In genomic region chr7:156777364-156778069, GRCh38 we compare ENCODE assay signal across 15 cellular contexts.
DNase-seq lines count a peak whose midpoint lies in the region; ATAC-seq lines count a peak whose summit lies in the region.
"Had no signal": no experiment of that assay in that cellular context is flagged by ENCODE, and none has a peak within 500 bp of the region (broad histone marks: within the 10 kb centered on the region; RNA-seq: fewer than 3 reads in every experiment).

No MANE protein-coding gene starts in this region.

- H3K27me3 ChIP-seq in GM23248 (replicated peaks; ENCODE audit: insufficient read depth): no peaks in the 10 kb centered on the region

- peak; percentile 95 for ATAC-seq in activated CD4-positive, CD25-positive, alpha-beta regulatory T cell treated with anti-CD3 and anti-CD28 coated beads, Interleukin-2, amount 50 U/mL, for 24 hours
- peak; percentile 93 for ATAC-seq in activated T-cell treated with anti-CD3 and anti-CD28 coated beads, Interleukin-2, amount 50 U/mL, for 72 hours (replicated peaks in 1 of 2)
- no peak for ATAC-seq in left cardiac atrium
- ATAC-seq: left ventricle myocardium superior had no signal

- H3K27ac ChIP-seq in GM23248: no peak overlapping the region
- H3K27ac ChIP-seq: epithelial cell of prostate had no signal

- no peak overlapping the region for H2AFZ ChIP-seq in GM23248

- 94 to 97% methylated on average over 5 of the region's 5 CpGs for WGBS in GM23248 (ENCODE audit: low coverage in 1 of 2, low lambda C conversion rate in 2 of 2, missing lambda C conversion rate in 2 of 2), 2 experiments

- H4K20me1 ChIP-seq in GM23248 (ENCODE audit: insufficient read depth): no peaks in the 10 kb centered on the region

- peak overlapping the region; percentile 97 for H3K27ac Mint-ChIP-seq in activated T-cell treated with anti-CD3 and anti-CD28 coated beads, Interleukin-2, amount 50 U/mL, for 72 hours
- H3K27ac Mint-ChIP-seq: nephron progenitor cell had no signal

- no peaks in the 10 kb centered on the region for H3K9me2 ChIP-seq in GM23248 (ENCODE audit: insufficient read depth)

- no peaks in the 10 kb centered on the region for H3F3A ChIP-seq in GM23248 (ENCODE audit: insufficient read depth)

- no peak for DNase-seq in activated CD4-positive, CD25-positive, alpha-beta regulatory T cell (lab: John Stamatoyannopoulos, UW)
- DNase-seq in GM23248: peak; percentile 1
- DNase-seq in activated T-cell treated with anti-CD3 and anti-CD28 coated beads, Interleukin-2, amount 50 U/mL, for 72 hours: peak; percentile 65 to 74
- peak; percentile 18 for DNase-seq in kidney tubule cell (ENCODE audit: low spot score)
- no peak for DNase-seq in kidney glomerular epithelial cell (lab: John Stamatoyannopoulos, UW)
- DNase-seq in NCI-H526 (lab: John Stamatoyannopoulos, UW): no peak
- DNase-seq in left cardiac atrium: no peak
- DNase-seq: Caco-2, cerebellar nuclear complex, left ventricle myocardium superior, NCI-H526 treated with DMSO at 0.1 percent for 48 hours, nephron progenitor cell had no signal

- in situ Hi-C loops in GM23248 (cut with MboI): no loop called here

- no peak overlapping the region for H3K4me2 ChIP-seq in GM23248 (ENCODE audit: unreplicated experiment)

- no peak overlapping the region for H3K9ac ChIP-seq in GM23248

- no peak overlapping the region for H3K4me3 ChIP-seq in GM23248
- H3K4me3 ChIP-seq: skin epidermis had no signal

- no peaks in the 10 kb centered on the region for H3K27me3 Mint-ChIP-seq in activated T-cell treated with anti-CD3 and anti-CD28 coated beads, Interleukin-2, amount 50 U/mL, for 72 hours (ENCODE audit: low read depth)

- peaks cover 64% of the 10 kb centered on the region for H3K4me1 Mint-ChIP-seq in activated T-cell treated with anti-CD3 and anti-CD28 coated beads, Interleukin-2, amount 50 U/mL, for 72 hours (ENCODE audit: low read depth)
- H3K4me1 Mint-ChIP-seq: nephron progenitor cell had no signal

- H3K9me3 ChIP-seq in GM23248 (ENCODE audit: low read depth): no peaks in the 10 kb centered on the region
- H3K9me3 ChIP-seq: Caco-2 had no signal

- H3K36me3 Mint-ChIP-seq in activated T-cell treated with anti-CD3 and anti-CD28 coated beads, Interleukin-2, amount 50 U/mL, for 72 hours (ENCODE audit: insufficient read depth in 2 of 2): peaks cover 17 to 40% of the 10 kb centered on the region in 2 donors

- H3K36me3 ChIP-seq in GM23248 (ENCODE audit: low read depth): no peaks in the 10 kb centered on the region

- intact Hi-C loops in left cardiac atrium (cut with DNase I): no loop called here

- no peaks in the 10 kb centered on the region for H3K79me2 ChIP-seq in GM23248 (ENCODE audit: insufficient read depth)

- H3K4me3 Mint-ChIP-seq in activated T-cell treated with anti-CD3 and anti-CD28 coated beads, Interleukin-2, amount 50 U/mL, for 72 hours: peak overlapping the region; percentile 78 to 82
- H3K4me3 Mint-ChIP-seq: nephron progenitor cell had no signal

- no peaks in the 10 kb centered on the region for H3K4me1 ChIP-seq in GM23248 (ENCODE audit: insufficient read depth)
- H3K4me1 ChIP-seq: Caco-2 had no signal

- peaks cover 8 to 18% of the 10 kb centered on the region in 2 donors for H3K9me3 Mint-ChIP-seq in activated T-cell treated with anti-CD3 and anti-CD28 coated beads, Interleukin-2, amount 50 U/mL, for 72 hours

Comparison
In these comparisons a context has a peak if more than half of its experiments do, and no peak if none do; other contexts are left out.
1. ATAC-seq: peak in activated CD4-positive, CD25-positive, alpha-beta regulatory T cell treated with anti-CD3 and anti-CD28 coated beads, Interleukin-2, amount 50 U/mL, for 24 hours (2 of 2) and activated T-cell treated with anti-CD3 and anti-CD28 coated beads, Interleukin-2, amount 50 U/mL, for 72 hours (2 of 2); none in left cardiac atrium (0 of 2).
2. DNase-seq: peak in GM23248 (single experiment), activated T-cell treated with anti-CD3 and anti-CD28 coated beads, Interleukin-2, amount 50 U/mL, for 72 hours (2 of 2) and kidney tubule cell (single experiment); none in activated CD4-positive, CD25-positive, alpha-beta regulatory T cell (0 of 4), kidney glomerular epithelial cell (single experiment), NCI-H526 (0 of 2) and left cardiac atrium (single experiment).